Comparison of ENCODE assay signal across 8 cellular contexts in genomic region chr12:6606331-6607131, GRCh38. TPM values are rescaled to one million over a fixed set of nuclear protein-coding genes. Genes with fewer than 3 reads are reported as not detected.
DNase-seq lines count a peak whose midpoint lies in the region; ATAC-seq and TF ChIP-seq lines count a peak whose summit lies in the region.

No MANE protein-coding gene starts in this region.

- peak overlapping the region; percentile 76 for H3K4me3 ChIP-seq in MG63

- no peaks in the 10 kb centered on the region; the same call in 1 of the 2 replicates for H3K9me3 ChIP-seq in MG63

- peaks cover 52% of the 10 kb centered on the region for H3K4me1 Mint-ChIP-seq in activated CD8-positive, alpha-beta memory T cell treated with anti-CD3 and anti-CD28 coated beads, Interleukin-2, amount 10 ng/mL, durations not matched to agents 7 days and 5 days
- peaks cover 26% of the 10 kb centered on the region for H3K4me1 Mint-ChIP-seq in endothelial cell (ENCODE audit: unreplicated experiment)

- ATAC-seq in activated CD8-positive, alpha-beta memory T cell treated with anti-CD3 and anti-CD28 coated beads, Interleukin-2, amount 10 ng/mL, durations not matched to agents 7 days and 5 days, result peak; percentile 24

- H3K36me3 Mint-ChIP-seq in activated CD8-positive, alpha-beta memory T cell treated with anti-CD3 and anti-CD28 coated beads, Interleukin-2, amount 10 ng/mL, durations not matched to agents 7 days and 5 days, result peaks cover 36% of the 10 kb centered on the region
- peaks cover 29% of the 10 kb centered on the region for H3K36me3 Mint-ChIP-seq in endothelial cell (ENCODE audit: low read depth, unreplicated experiment)

- CTCF ChIA-PET in activated CD8-positive, alpha-beta memory T cell treated with anti-CD3 and anti-CD28 coated beads, Interleukin-2, amount 10 ng/mL, durations not matched to agents 7 days and 5 days (lab: Charles Lee), result interaction anchor here (0.6 to 2.8 kb wide), 10 partner anchors 12 to 146 kb away, joined by 3 to 12 read pairs (median 4); partner anchors contain the start of genes MLF2, NOP2 and ZNF384

- no peaks in the 10 kb centered on the region for H3K9me3 Mint-ChIP-seq in activated CD8-positive, alpha-beta memory T cell treated with anti-CD3 and anti-CD28 coated beads, Interleukin-2, amount 10 ng/mL, durations not matched to agents 7 days and 5 days (ENCODE audit: low read depth)
- H3K9me3 Mint-ChIP-seq in endothelial cell (ENCODE audit: unreplicated experiment), result no peaks in the 10 kb centered on the region

- H3K27me3 ChIP-seq in MG63, result no peaks in the 10 kb centered on the region

- H3K4me3 Mint-ChIP-seq in activated CD8-positive, alpha-beta memory T cell treated with anti-CD3 and anti-CD28 coated beads, Interleukin-2, amount 10 ng/mL, durations not matched to agents 7 days and 5 days, result no peak overlapping the region
- H3K4me3 Mint-ChIP-seq in endothelial cell (ENCODE audit: unreplicated experiment), result peak overlapping the region; percentile 95

- H3K27ac Mint-ChIP-seq in activated CD8-positive, alpha-beta memory T cell treated with anti-CD3 and anti-CD28 coated beads, Interleukin-2, amount 10 ng/mL, durations not matched to agents 7 days and 5 days, result peak overlapping the region; percentile 86
- no peak overlapping the region for H3K27ac Mint-ChIP-seq in endothelial cell (ENCODE audit: unreplicated experiment)

- peak; percentile 66 for DNase-seq in EH (ENCODE audit: low read depth)
- peak; percentile 73 for DNase-seq in MG63
- DNase-seq in activated CD8-positive, alpha-beta memory T cell treated with anti-CD3 and anti-CD28 coated beads, Interleukin-2, amount 10 ng/mL, durations not matched to agents 7 days and 5 days, result peak; percentile 72
- DNase-seq in endothelial cell (ENCODE audit: low spot score), result peak; percentile 72
- peak; percentile 67 for DNase-seq in midbrain (lab: John Stamatoyannopoulos, UW)
- DNase-seq in stimulated activated naive CD4-positive, alpha-beta T cell treated with Interleukin-2 at 50 U/mL for 16 hours (lab: John Stamatoyannopoulos, UW), result peak; percentile 69
- no peak for DNase-seq in NCI-H345 (lab: John Stamatoyannopoulos, UW)
- DNase-seq in NCI-H510A treated with DMSO at 0.1 percent for 48 hours (lab: John Stamatoyannopoulos, UW), result no peak

- peaks cover 45% of the 10 kb centered on the region for H3K36me3 ChIP-seq in MG63

- no peak for TF ChIP-seq CTCF in endothelial cell (IDR thresholded peaks at IDR 0.05; ENCODE audit: unreplicated experiment)

- no peaks in the 10 kb centered on the region for H3K27me3 Mint-ChIP-seq in activated CD8-positive, alpha-beta memory T cell treated with anti-CD3 and anti-CD28 coated beads, Interleukin-2, amount 10 ng/mL, durations not matched to agents 7 days and 5 days
- H3K27me3 Mint-ChIP-seq in endothelial cell (ENCODE audit: unreplicated experiment), result peaks cover 10% of the 10 kb centered on the region

RNA-seq across cellular contexts. Expression of gene CHD4, which starts 0.6 kb away (rescaled TPM):
- 155 and 166 TPM in 2 replicates for total RNA-seq in MG63 (2014; rRNA removed; shearing (Covaris generic); ENCODE audit: low replicate concordance)
- 100 to 1,000 TPM; 288 to 320 TPM for total RNA-seq in activated CD8-positive, alpha-beta memory T cell treated with anti-CD3 and anti-CD28 coated beads, Interleukin-2, amount 10 ng/mL, durations not matched to agents 7 days and 5 days
- total RNA-seq in endothelial cell (ENCODE audit: unreplicated experiment), result 334 TPM

RNA-seq across cellular contexts. Expression of gene LPAR5, which starts 29.2 kb away (rescaled TPM):
- 0.03 TPM in 1 of 2 replicates, not detected in the other for total RNA-seq in MG63 (2014; rRNA removed; shearing (Covaris generic); ENCODE audit: low replicate concordance)
- total RNA-seq in activated CD8-positive, alpha-beta memory T cell treated with anti-CD3 and anti-CD28 coated beads, Interleukin-2, amount 10 ng/mL, durations not matched to agents 7 days and 5 days, result 10 to 100 TPM; 15.8 to 18.5 TPM
- total RNA-seq in endothelial cell (ENCODE audit: unreplicated experiment), result 2.7 TPM

RNA-seq across cellular contexts. Expression of gene NOP2, which starts 38.4 kb away (rescaled TPM):
- total RNA-seq in MG63 (2014; rRNA removed; shearing (Covaris generic); ENCODE audit: low replicate concordance), result 64.5 and 90.4 TPM in 2 replicates
- 100 to 1,000 TPM in 1 of 2 experiments, 10 to 100 TPM in 1; 76.7 to 117 TPM for total RNA-seq in activated CD8-positive, alpha-beta memory T cell treated with anti-CD3 and anti-CD28 coated beads, Interleukin-2, amount 10 ng/mL, durations not matched to agents 7 days and 5 days
- total RNA-seq in endothelial cell (ENCODE audit: unreplicated experiment), result 37.5 TPM

RNA-seq across cellular contexts. Expression of gene ACRBP, which starts 40.7 kb away (rescaled TPM):
- not detected in 2 replicates for total RNA-seq in MG63 (2014; rRNA removed; shearing (Covaris generic); ENCODE audit: low replicate concordance)
- total RNA-seq in activated CD8-positive, alpha-beta memory T cell treated with anti-CD3 and anti-CD28 coated beads, Interleukin-2, amount 10 ng/mL, durations not matched to agents 7 days and 5 days, result 1 to 10 TPM; 1.1 to 2.0 TPM
- 19.3 TPM for total RNA-seq in endothelial cell (ENCODE audit: unreplicated experiment)

RNA-seq across cellular contexts. Expression of gene IFFO1, which starts 50.7 kb away (rescaled TPM):
- total RNA-seq in MG63 (2014; rRNA removed; shearing (Covaris generic); ENCODE audit: low replicate concordance), result 6.1 and 13.2 TPM in 2 replicates
- total RNA-seq in activated CD8-positive, alpha-beta memory T cell treated with anti-CD3 and anti-CD28 coated beads, Interleukin-2, amount 10 ng/mL, durations not matched to agents 7 days and 5 days, result 10 to 100 TPM; 29.3 to 30.0 TPM
- total RNA-seq in endothelial cell (ENCODE audit: unreplicated experiment), result 82.2 TPM

Comparison
In these comparisons a context has a peak if more than half of its experiments do, and no peak if none do; other contexts are left out.
1. DNase-seq: peak in EH (single experiment), MG63 (single experiment), activated CD8-positive, alpha-beta memory T cell treated with anti-CD3 and anti-CD28 coated beads, Interleukin-2, amount 10 ng/mL, durations not matched to agents 7 days and 5 days (single experiment), endothelial cell (single experiment), midbrain (single experiment) and stimulated activated naive CD4-positive, alpha-beta T cell treated with Interleukin-2 at 50 U/mL for 16 hours (single experiment); none in NCI-H345 (single experiment) and NCI-H510A treated with DMSO at 0.1 percent for 48 hours (single experiment).